7 cellular contexts compared by ENCODE assay signal in the genomic region with DNA sequence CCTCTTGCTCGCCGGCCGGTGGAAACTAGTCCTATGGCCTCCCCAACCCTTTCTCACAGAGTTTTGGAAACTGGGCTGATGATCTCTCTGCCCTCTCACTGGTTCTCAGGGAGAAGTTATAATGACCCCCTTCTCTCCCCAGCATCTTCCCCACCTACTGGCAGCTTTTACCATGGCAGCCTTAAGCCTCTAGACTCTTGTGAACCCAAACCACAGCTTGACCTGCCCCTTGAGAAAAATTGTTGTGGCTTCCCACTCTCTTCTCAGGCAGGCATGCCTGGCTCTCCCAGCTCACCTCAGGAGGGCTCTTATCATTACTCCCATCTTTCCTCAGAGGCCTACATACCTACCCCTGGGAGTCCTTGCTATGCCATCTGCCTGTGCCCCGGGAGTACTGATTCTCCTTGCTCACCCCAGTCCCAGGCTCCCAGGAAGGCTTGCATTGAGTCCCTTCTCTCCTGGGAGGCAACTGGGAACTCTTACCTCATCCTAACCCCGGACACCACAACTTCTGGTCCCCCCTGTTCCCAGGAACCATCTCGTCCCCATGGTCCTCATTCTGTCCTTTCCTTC. TPM values are rescaled to one million over a fixed set of nuclear protein-coding genes. Genes with fewer than 3 reads are reported as not detected.
DNase-seq lines count a peak whose midpoint lies in the region; TF ChIP-seq lines count a peak whose summit lies in the region.

No MANE protein-coding gene starts in this region.

- no peak for TF ChIP-seq RAD21 in neural cell (conservative IDR thresholded peaks at IDR 0.05)

- in situ Hi-C loops in brain microvascular endothelial cell (cut with HindIII; ENCODE audit: low pct_ligation_motif_present, low sequenced_read_pairs), result no loop called here

- no peak overlapping the region for H3K4me3 ChIP-seq in GM12875 (ENCODE audit: low read depth, low read length)
- no peak overlapping the region for H3K4me3 ChIP-seq in brain microvascular endothelial cell (ENCODE audit: low read depth, low read length)
- peak overlapping the region; percentile 92 for H3K4me3 ChIP-seq in neural cell (ENCODE audit: low read length)

- no peak overlapping the region for H2AFZ ChIP-seq in neural cell (ENCODE audit: low read depth, low read length)

- DNase-seq in Kasumi-1 (lab: John Stamatoyannopoulos, UW) (peak; percentile 23 to 29), brain microvascular endothelial cell (peak; percentile 52), NCI-H2029 treated with DMSO at 0.1 percent for 48 hours (lab: John Stamatoyannopoulos, UW) (no peak), NCI-H524 (lab: John Stamatoyannopoulos, UW) (no peak), NCI-H2081 treated with DMSO at 0.1 percent for 48 hours (lab: John Stamatoyannopoulos, UW) (no peak)

- H3K9me3 ChIP-seq in neural cell (ENCODE audit: low read length), result no peaks in the 10 kb centered on the region

- peak; percentile 54 for TF ChIP-seq CTCF in GM12875 (IDR thresholded peaks at IDR 0.05; ENCODE audit: borderline replicate concordance, insufficient read depth, low read depth, low read length)
- TF ChIP-seq CTCF in brain microvascular endothelial cell (IDR thresholded peaks at IDR 0.05; ENCODE audit: low read depth, low read length, missing control alignments), result peak; percentile 68
- TF ChIP-seq CTCF in neural cell (IDR thresholded peaks at IDR 0.05; ENCODE audit: poor library complexity, severe bottlenecking), result no peak

- H3F3A ChIP-seq in neural cell (ENCODE audit: insufficient read depth, low read length, poor library complexity, severe bottlenecking), result no peaks in the 10 kb centered on the region

- H3K4me2 ChIP-seq in neural cell (ENCODE audit: low read length), result no peak overlapping the region

- H3K79me2 ChIP-seq in neural cell (replicated peaks; ENCODE audit: insufficient read depth, low read length), result no peaks in the 10 kb centered on the region

- no peak overlapping the region for H3K9ac ChIP-seq in neural cell (ENCODE audit: low read length)

- H3K27me3 ChIP-seq in brain microvascular endothelial cell (replicated peaks) (no peaks in the 10 kb centered on the region), neural cell (ENCODE audit: insufficient read depth, low read depth, low read length) (no peaks in the 10 kb centered on the region)

- peak overlapping the region; percentile 96 for H3K27ac ChIP-seq in brain microvascular endothelial cell
- no peak overlapping the region for H3K27ac ChIP-seq in neural cell (ENCODE audit: low read length)

- TF ChIP-seq EP300 in neural cell (conservative IDR thresholded peaks at IDR 0.05; ENCODE audit: poor library complexity, severe bottlenecking), result no peak

- peaks cover 24% of the 10 kb centered on the region for H3K36me3 ChIP-seq in brain microvascular endothelial cell (replicated peaks)
- no peaks in the 10 kb centered on the region for H3K36me3 ChIP-seq in neural cell (ENCODE audit: insufficient read depth, low read length)

- no peaks in the 10 kb centered on the region for H3K9me2 ChIP-seq in neural cell (ENCODE audit: insufficient read depth, low read length)

- H4K20me1 ChIP-seq in neural cell (ENCODE audit: insufficient read depth), result no peaks in the 10 kb centered on the region

TF ChIP-seq in neural cell, 6 proteins besides CTCF, POLR2A, EP300 and RAD21:
- TF ChIP-seq POLR2AphosphoS5 (IDR thresholded peaks at IDR 0.05) (no peak), EZH2 (IDR thresholded peaks at IDR 0.05; ENCODE audit: borderline replicate concordance, insufficient read depth, low read length, poor library complexity, severe bottlenecking) (no peak), TAF1 (IDR thresholded peaks at IDR 0.05; ENCODE audit: low read depth) (no peak), SMC3 (conservative IDR thresholded peaks at IDR 0.05; ENCODE audit: poor library complexity) (no peak), MXI1 (conservative IDR thresholded peaks at IDR 0.05; ENCODE audit: poor library complexity, severe bottlenecking) (no peak), REST (IDR thresholded peaks at IDR 0.05; ENCODE audit: borderline replicate concordance) (no peak)

RNA-seq across cellular contexts. Expression of gene NSUN4, which starts 1.6 kb away (rescaled TPM):
- 8.7 and 13.1 TPM in 2 replicates for polyA plus RNA-seq in neural cell
- 12.4 and 17.9 TPM in 2 replicates for polyA minus RNA-seq in neural cell

RNA-seq across cellular contexts. Expression of gene UQCRH, which starts 38.7 kb away (rescaled TPM):
- 1,068 and 1,272 TPM in 2 replicates for polyA plus RNA-seq in neural cell
- 248 and 341 TPM in 2 replicates for polyA minus RNA-seq in neural cell

RNA-seq across cellular contexts. Expression of gene LRRC41, which starts 38.8 kb away (rescaled TPM):
- 52.9 and 68.6 TPM in 2 replicates for polyA plus RNA-seq in neural cell
- 68.2 and 75.2 TPM in 2 replicates for polyA minus RNA-seq in neural cell

RNA-seq across cellular contexts. Expression of gene FAAH, which starts 51.9 kb away (rescaled TPM):
- 106 and 111 TPM in 2 replicates for polyA plus RNA-seq in neural cell
- polyA minus RNA-seq in neural cell, result 47.6 and 54.5 TPM in 2 replicates

Comparison
In these comparisons a context has a peak if more than half of its experiments do, and no peak if none do; other contexts are left out.
1. DNase-seq: peak in Kasumi-1 (2 of 2) and brain microvascular endothelial cell (single experiment); none in NCI-H2029 treated with DMSO at 0.1 percent for 48 hours (single experiment), NCI-H524 (0 of 2) and NCI-H2081 treated with DMSO at 0.1 percent for 48 hours (single experiment).